Comparison of ENCODE assay signal across 1 cellular context in genomic region chr19:47227347-47228167, GRCh38.
TF ChIP-seq lines count a peak whose summit lies in the region.

No MANE protein-coding gene starts in this region.

TF ChIP-seq in HEK293, 187 proteins besides CTCF, POLR2A, EP300 and RAD21 (continued from another document and continues in another):
- peak; percentile 80 for TF ChIP-seq BCL11B (tag by site-specific recombination; IDR thresholded peaks at IDR 0.05; ENCODE audit: low read depth)
- peak; percentile 60; the same call in 1 of the 2 replicates for TF ChIP-seq ZFP37 (tag by site-specific recombination; IDR thresholded peaks at IDR 0.05)
- TF ChIP-seq, protein P1, sequence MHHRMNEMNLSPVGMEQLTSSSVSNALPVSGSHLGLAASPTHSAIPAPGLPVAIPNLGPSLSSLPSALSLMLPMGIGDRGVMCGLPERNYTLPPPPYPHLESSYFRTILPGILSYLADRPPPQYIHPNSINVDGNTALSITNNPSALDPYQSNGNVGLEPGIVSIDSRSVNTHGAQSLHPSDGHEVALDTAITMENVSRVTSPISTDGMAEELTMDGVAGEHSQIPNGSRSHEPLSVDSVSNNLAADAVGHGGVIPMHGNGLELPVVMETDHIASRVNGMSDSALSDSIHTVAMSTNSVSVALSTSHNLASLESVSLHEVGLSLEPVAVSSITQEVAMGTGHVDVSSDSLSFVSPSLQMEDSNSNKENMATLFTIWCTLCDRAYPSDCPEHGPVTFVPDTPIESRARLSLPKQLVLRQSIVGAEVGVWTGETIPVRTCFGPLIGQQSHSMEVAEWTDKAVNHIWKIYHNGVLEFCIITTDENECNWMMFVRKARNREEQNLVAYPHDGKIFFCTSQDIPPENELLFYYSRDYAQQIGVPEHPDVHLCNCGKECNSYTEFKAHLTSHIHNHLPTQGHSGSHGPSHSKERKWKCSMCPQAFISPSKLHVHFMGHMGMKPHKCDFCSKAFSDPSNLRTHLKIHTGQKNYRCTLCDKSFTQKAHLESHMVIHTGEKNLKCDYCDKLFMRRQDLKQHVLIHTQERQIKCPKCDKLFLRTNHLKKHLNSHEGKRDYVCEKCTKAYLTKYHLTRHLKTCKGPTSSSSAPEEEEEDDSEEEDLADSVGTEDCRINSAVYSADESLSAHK (tag by site-specific recombination; IDR thresholded peaks at IDR 0.05) = 0 out of 2 replicates have a peak, but pooled peaks have one; percentile 26
- no peak for TF ChIP-seq GFI1B (tag by site-specific recombination; IDR thresholded peaks at IDR 0.05)
- TF ChIP-seq ZNF501 (tag by site-specific recombination; IDR thresholded peaks at IDR 0.05) = peak; percentile 61; the same call in 1 of the 2 replicates
- 0 out of 2 replicates have a peak, but pooled peaks have one; percentile 8 for TF ChIP-seq SCRT1 (tag by site-specific recombination; IDR thresholded peaks at IDR 0.05; ENCODE audit: borderline replicate concordance)
- peak; percentile 63; the same call in 1 of the 2 replicates for TF ChIP-seq KLF17 (tag by site-specific recombination; IDR thresholded peaks at IDR 0.05)
- no peak for TF ChIP-seq ZNF112 (tag by site-specific recombination; IDR thresholded peaks at IDR 0.05)
- no peak for TF ChIP-seq ZNF248 (tag by site-specific recombination; IDR thresholded peaks at IDR 0.05)
- no peak for TF ChIP-seq TSHZ1 (tag by site-specific recombination; IDR thresholded peaks at IDR 0.05; ENCODE audit: borderline replicate concordance)
- no peak for TF ChIP-seq AEBP2 (tag by site-specific recombination; IDR thresholded peaks at IDR 0.05; ENCODE audit: borderline replicate concordance)
- TF ChIP-seq PBX3 (CRISPR knock-in tag; IDR thresholded peaks at IDR 0.05) = no peak
- TF ChIP-seq HIC1 (tag by site-specific recombination; IDR thresholded peaks at IDR 0.05) = no peak
- TF ChIP-seq ZNF214 (tag by site-specific recombination; IDR thresholded peaks at IDR 0.05; ENCODE audit: borderline replicate concordance) = no peak
- TF ChIP-seq YY1 (tag by site-specific recombination; IDR thresholded peaks at IDR 0.05) = no peak
- no peak for TF ChIP-seq ZNF354C (tag by site-specific recombination; IDR thresholded peaks at IDR 0.05; ENCODE audit: borderline replicate concordance, low read depth)
- peak; percentile 21; the same call in 1 of the 2 replicates for TF ChIP-seq ZNF366 (tag by site-specific recombination; conservative IDR thresholded peaks at IDR 0.05)
- no peak for TF ChIP-seq RBAK (tag by site-specific recombination; IDR thresholded peaks at IDR 0.05)
- no peak for TF ChIP-seq ZNF549 (tag by site-specific recombination; IDR thresholded peaks at IDR 0.05)
- TF ChIP-seq, protein P2, sequence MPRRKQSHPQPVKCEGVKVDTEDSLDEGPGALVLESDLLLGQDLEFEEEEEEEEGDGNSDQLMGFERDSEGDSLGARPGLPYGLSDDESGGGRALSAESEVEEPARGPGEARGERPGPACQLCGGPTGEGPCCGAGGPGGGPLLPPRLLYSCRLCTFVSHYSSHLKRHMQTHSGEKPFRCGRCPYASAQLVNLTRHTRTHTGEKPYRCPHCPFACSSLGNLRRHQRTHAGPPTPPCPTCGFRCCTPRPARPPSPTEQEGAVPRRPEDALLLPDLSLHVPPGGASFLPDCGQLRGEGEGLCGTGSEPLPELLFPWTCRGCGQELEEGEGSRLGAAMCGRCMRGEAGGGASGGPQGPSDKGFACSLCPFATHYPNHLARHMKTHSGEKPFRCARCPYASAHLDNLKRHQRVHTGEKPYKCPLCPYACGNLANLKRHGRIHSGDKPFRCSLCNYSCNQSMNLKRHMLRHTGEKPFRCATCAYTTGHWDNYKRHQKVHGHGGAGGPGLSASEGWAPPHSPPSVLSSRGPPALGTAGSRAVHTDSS (tag by site-specific recombination; IDR thresholded peaks at IDR 0.05) = no peak
- TF ChIP-seq, protein P3, sequence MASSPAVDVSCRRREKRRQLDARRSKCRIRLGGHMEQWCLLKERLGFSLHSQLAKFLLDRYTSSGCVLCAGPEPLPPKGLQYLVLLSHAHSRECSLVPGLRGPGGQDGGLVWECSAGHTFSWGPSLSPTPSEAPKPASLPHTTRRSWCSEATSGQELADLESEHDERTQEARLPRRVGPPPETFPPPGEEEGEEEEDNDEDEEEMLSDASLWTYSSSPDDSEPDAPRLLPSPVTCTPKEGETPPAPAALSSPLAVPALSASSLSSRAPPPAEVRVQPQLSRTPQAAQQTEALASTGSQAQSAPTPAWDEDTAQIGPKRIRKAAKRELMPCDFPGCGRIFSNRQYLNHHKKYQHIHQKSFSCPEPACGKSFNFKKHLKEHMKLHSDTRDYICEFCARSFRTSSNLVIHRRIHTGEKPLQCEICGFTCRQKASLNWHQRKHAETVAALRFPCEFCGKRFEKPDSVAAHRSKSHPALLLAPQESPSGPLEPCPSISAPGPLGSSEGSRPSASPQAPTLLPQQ (tag by site-specific recombination; IDR thresholded peaks at IDR 0.05) = no peak; the same call in none of the 2 replicates
- no peak for TF ChIP-seq ZNF19 (tag by site-specific recombination; IDR thresholded peaks at IDR 0.05; ENCODE audit: low read depth)
- no peak for TF ChIP-seq ZNF529 (tag by site-specific recombination; IDR thresholded peaks at IDR 0.05; ENCODE audit: insufficient replicate concordance)
- peak; percentile 76; the same call in 1 of the 2 replicates for TF ChIP-seq ZNF24 (tag by site-specific recombination; IDR thresholded peaks at IDR 0.05)
- TF ChIP-seq KLF7 (tag by site-specific recombination; IDR thresholded peaks at IDR 0.05; ENCODE audit: borderline replicate concordance) = peak; percentile 87
- no peak for TF ChIP-seq ZNF37A (tag by site-specific recombination; IDR thresholded peaks at IDR 0.05)
- no peak for TF ChIP-seq MYNN (tag by site-specific recombination; IDR thresholded peaks at IDR 0.05; ENCODE audit: borderline replicate concordance)
- TF ChIP-seq SALL2 (tag by site-specific recombination; IDR thresholded peaks at IDR 0.05; ENCODE audit: borderline replicate concordance) = no peak
- 0 out of 2 replicates have a peak, but pooled peaks have one; percentile 29 for TF ChIP-seq ZNF610 (tag by site-specific recombination; IDR thresholded peaks at IDR 0.05; ENCODE audit: borderline replicate concordance)
- TF ChIP-seq GLI4 (tag by site-specific recombination; IDR thresholded peaks at IDR 0.05) = no peak
- TF ChIP-seq INSM2 (tag by site-specific recombination; IDR thresholded peaks at IDR 0.05) = 0 out of 2 replicates have a peak, but pooled peaks have one; percentile 32
- TF ChIP-seq, protein P4, sequence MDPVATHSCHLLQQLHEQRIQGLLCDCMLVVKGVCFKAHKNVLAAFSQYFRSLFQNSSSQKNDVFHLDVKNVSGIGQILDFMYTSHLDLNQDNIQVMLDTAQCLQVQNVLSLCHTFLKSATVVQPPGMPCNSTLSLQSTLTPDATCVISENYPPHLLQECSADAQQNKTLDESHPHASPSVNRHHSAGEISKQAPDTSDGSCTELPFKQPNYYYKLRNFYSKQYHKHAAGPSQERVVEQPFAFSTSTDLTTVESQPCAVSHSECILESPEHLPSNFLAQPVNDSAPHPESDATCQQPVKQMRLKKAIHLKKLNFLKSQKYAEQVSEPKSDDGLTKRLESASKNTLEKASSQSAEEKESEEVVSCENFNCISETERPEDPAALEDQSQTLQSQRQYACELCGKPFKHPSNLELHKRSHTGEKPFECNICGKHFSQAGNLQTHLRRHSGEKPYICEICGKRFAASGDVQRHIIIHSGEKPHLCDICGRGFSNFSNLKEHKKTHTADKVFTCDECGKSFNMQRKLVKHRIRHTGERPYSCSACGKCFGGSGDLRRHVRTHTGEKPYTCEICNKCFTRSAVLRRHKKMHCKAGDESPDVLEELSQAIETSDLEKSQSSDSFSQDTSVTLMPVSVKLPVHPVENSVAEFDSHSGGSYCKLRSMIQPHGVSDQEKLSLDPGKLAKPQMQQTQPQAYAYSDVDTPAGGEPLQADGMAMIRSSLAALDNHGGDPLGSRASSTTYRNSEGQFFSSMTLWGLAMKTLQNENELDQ (tag by site-specific recombination; IDR thresholded peaks at IDR 0.05; ENCODE audit: low read depth) = no peak
- TF ChIP-seq ZNF837 (tag by site-specific recombination; IDR thresholded peaks at IDR 0.05) = no peak
- TF ChIP-seq ZXDB (tag by site-specific recombination; IDR thresholded peaks at IDR 0.05) = peak; percentile 90
- TF ChIP-seq ZNF514 (tag by site-specific recombination; IDR thresholded peaks at IDR 0.05) = no peak
- TF ChIP-seq PRDM1 (tag by site-specific recombination; IDR thresholded peaks at IDR 0.05) = peak; percentile 77
- TF ChIP-seq ZNF707 (tag by site-specific recombination; IDR thresholded peaks at IDR 0.05) = no peak
- peak; percentile 96 for TF ChIP-seq ZFHX2 (tag by site-specific recombination; conservative IDR thresholded peaks at IDR 0.05)
